Comparison of ENCODE assay signal across 14 cellular contexts in genomic region chr5:78771260-78772240, GRCh38.
DNase-seq lines count a peak whose midpoint lies in the region; ATAC-seq, FAIRE-seq and TF ChIP-seq lines count a peak whose summit lies in the region.
"Had no signal": no experiment of that assay in that cellular context is flagged by ENCODE, and none has a peak within 500 bp of the region (broad histone marks: within the 10 kb centered on the region; RNA-seq: fewer than 3 reads in every experiment).

No MANE protein-coding gene starts in this region.

- no peaks in the 10 kb centered on the region for H3K36me3 ChIP-seq in esophagus squamous epithelium
- H3K36me3 ChIP-seq in neuronal stem cell (replicated peaks in 1 of 2; ENCODE audit: control insufficient read depth in 2 of 2, insufficient read depth in 2 of 2, low read length in 2 of 2) = no peaks in the 10 kb centered on the region
- H3K36me3 ChIP-seq in Karpas-422 (ENCODE audit: insufficient read depth, low read length) = no peaks in the 10 kb centered on the region
- H3K36me3 ChIP-seq: thyroid gland had no signal

- DNase-seq in GM12892 (ENCODE audit: insufficient read length) = no peak
- no peak for DNase-seq in RWPE1 (ENCODE audit: low spot score)
- DNase-seq in esophagus squamous epithelium (lab: John Stamatoyannopoulos, UW) = no peak
- no peak for DNase-seq in neuronal stem cell (ENCODE audit: low spot score)
- no peak for DNase-seq in NCI-H1105 (lab: John Stamatoyannopoulos, UW)
- DNase-seq in NK-92 (lab: John Stamatoyannopoulos, UW; ENCODE audit: unreplicated experiment) = no peak
- DNase-seq in Karpas-422 = no peak
- DNase-seq: activated T-cell treated with anti-CD3 and anti-CD28 coated beads, Interleukin-2, amount 50 U/mL, for 4 hours; natural killer cell; NCI-H1092; stimulated activated CD4-positive, alpha-beta T cell treated with anti-CD3 and anti-CD28 coated beads, Interleukin-4, amount 100 ng/mL, for 1 hour; thyroid gland had no signal

- H3K27me3 ChIP-seq in esophagus squamous epithelium (no peaks in the 10 kb centered on the region), neuronal stem cell (ENCODE audit: control insufficient read depth in 3 of 3, insufficient read depth in 3 of 3, low read depth in 1 of 3, low read length in 3 of 3) (no peaks in the 10 kb centered on the region), Karpas-422 (ENCODE audit: low read length) (no peaks in the 10 kb centered on the region)
- H3K27me3 ChIP-seq: thyroid gland had no signal

- H3K79me1 ChIP-seq in neuronal stem cell (ENCODE audit: low read depth, low read length) = peaks cover 2% of the 10 kb centered on the region

- no peak overlapping the region for H3K4me2 ChIP-seq in neuronal stem cell (ENCODE audit: insufficient read depth, low read length, poor library complexity, severe bottlenecking)
- no peak overlapping the region for H3K4me2 ChIP-seq in Karpas-422 (ENCODE audit: low read depth, low read length, poor library complexity, severe bottlenecking)

- H3K9ac ChIP-seq in neuronal stem cell (ENCODE audit: low read depth, low read length, poor library complexity) (no peak overlapping the region), Karpas-422 (ENCODE audit: low read length) (no peak overlapping the region)

- H3K79me2 ChIP-seq in Karpas-422 (ENCODE audit: low read length) = no peaks in the 10 kb centered on the region

- H2BK120ac ChIP-seq in neuronal stem cell (ENCODE audit: low read depth, low read length) = no peak overlapping the region

- no peak overlapping the region for H4K91ac ChIP-seq in neuronal stem cell (ENCODE audit: low read depth, low read length, poor library complexity)

- H4K20me1 ChIP-seq in Karpas-422 (ENCODE audit: insufficient read depth, low read depth, low read length) = no peaks in the 10 kb centered on the region

- no peak overlapping the region for H3K23ac ChIP-seq in neuronal stem cell (ENCODE audit: low read depth, low read length, poor library complexity)

- H4K8ac ChIP-seq in neuronal stem cell (ENCODE audit: low read depth, low read length) = no peak overlapping the region

- intact Hi-C loops in esophagus squamous epithelium (cut with DNase I) = no loop called here

- CTCF ChIA-PET in RWPE1 (lab: Yijun Ruan, JAX) = interaction anchor here (0.5 to 0.6 kb wide), 2 partner anchors 29 to 644 kb away, joined by 3 read pairs; no protein-coding TSS in a partner anchor

- TF ChIP-seq CTCF in RWPE1 (conservative IDR thresholded peaks at IDR 0.05; ENCODE audit: low read depth) (no peak), esophagus squamous epithelium (IDR thresholded peaks at IDR 0.05) (no peak)

- H2AK5ac ChIP-seq in neuronal stem cell (ENCODE audit: low read depth, low read length) = no peak overlapping the region

- H3K27ac ChIP-seq in RWPE1 (peak overlapping the region; percentile 25; the same call in 1 of the 2 replicates), esophagus squamous epithelium (peak overlapping the region; percentile 29 to 57 (median 47)), neuronal stem cell (replicated peaks; ENCODE audit: low read length) (no peak overlapping the region), Karpas-422 (ENCODE audit: low read length) (no peak overlapping the region)
- H3K27ac ChIP-seq: thyroid gland had no signal

- no peak overlapping the region for H3K14ac ChIP-seq in neuronal stem cell (ENCODE audit: low read length)

- no peak overlapping the region for H2BK12ac ChIP-seq in neuronal stem cell (ENCODE audit: low read length)

- H2BK5ac ChIP-seq in neuronal stem cell (ENCODE audit: low read length) = no peak overlapping the region

- WGBS in esophagus squamous epithelium, 2 donors = 29 to 32% methylated on average over 11 to 13 of the region's 13 CpGs
- WGBS in neuronal stem cell (ENCODE audit: extremely low coverage in 2 of 2, insufficient read length in 2 of 2, insufficient replicate concordance in 1 of 2), 2 donors = no CpG with 5 or more reads among the region's 13 CpGs

- H3K4me3 ChIP-seq in esophagus squamous epithelium (no peak overlapping the region), neuronal stem cell (ENCODE audit: low read length in 2 of 2) (no peak overlapping the region), Karpas-422 (ENCODE audit: low read length) (no peak overlapping the region)
- H3K4me3 ChIP-seq: thyroid gland had no signal

- peak overlapping the region; percentile 66 for H3K18ac ChIP-seq in neuronal stem cell (ENCODE audit: low read length)

- POLR2A ChIA-PET in RWPE1 (lab: Yijun Ruan, JAX; ENCODE audit: low non-redundant PET) = no interaction called here

- no peak overlapping the region for H3K4ac ChIP-seq in neuronal stem cell (ENCODE audit: low read length)

- no peak for ATAC-seq in HG03175 (IDR thresholded peaks at IDR 0.05; ENCODE audit: unreplicated experiment)
- ATAC-seq: activated T-cell treated with anti-CD3 and anti-CD28 coated beads, Interleukin-2, amount 50 U/mL, for 4 hours had no signal

- H2BK15ac ChIP-seq in neuronal stem cell (ENCODE audit: low read length) = no peak overlapping the region

- no peak for TF ChIP-seq POLR2A in GM12892 (IDR thresholded peaks at IDR 0.05; ENCODE audit: low read depth, low read length)
- no peak for TF ChIP-seq POLR2A in esophagus squamous epithelium (IDR thresholded peaks at IDR 0.05)

- H2AFZ ChIP-seq in neuronal stem cell (ENCODE audit: low read length) = peak overlapping the region; percentile 76
- no peak overlapping the region for H2AFZ ChIP-seq in Karpas-422 (ENCODE audit: low read length)

- H3K4me1 ChIP-seq in esophagus squamous epithelium = peaks cover 0 to 15% (median 0%) of the 10 kb centered on the region in 3 donors
- peaks cover 0 to 4% of the 10 kb centered on the region in 2 donors for H3K4me1 ChIP-seq in neuronal stem cell (ENCODE audit: control insufficient read depth in 2 of 2, insufficient read depth in 1 of 2, low read depth in 1 of 2, low read length in 2 of 2)
- H3K4me1 ChIP-seq in Karpas-422 (ENCODE audit: low read length) = no peaks in the 10 kb centered on the region
- H3K4me1 ChIP-seq: thyroid gland had no signal

- FAIRE-seq in GM12892 (lab: Jason Lieb, UNC) = peak; percentile 56
- FAIRE-seq: H54 had no signal

- no peaks in the 10 kb centered on the region for H3K9me2 ChIP-seq in Karpas-422 (replicated peaks; ENCODE audit: insufficient read depth, low read length)

- H3K9me3 ChIP-seq in esophagus squamous epithelium = no peaks in the 10 kb centered on the region
- H3K9me3 ChIP-seq in neuronal stem cell (replicated peaks in 1 of 2; ENCODE audit: control insufficient read depth in 2 of 2, insufficient read depth in 1 of 2, low read depth in 1 of 2, low read length in 2 of 2) = no peaks in the 10 kb centered on the region
- H3K9me3 ChIP-seq in Karpas-422 (ENCODE audit: low read length) = no peaks in the 10 kb centered on the region
- H3K9me3 ChIP-seq: thyroid gland had no signal

Comparison
In these comparisons a context has a peak if more than half of its experiments do, and no peak if none do; other contexts are left out.
1. H3K27ac ChIP-seq: peak in RWPE1 (single experiment) and esophagus squamous epithelium (4 of 4); none in neuronal stem cell (single experiment) and Karpas-422 (single experiment).